In the genomic region with DNA sequence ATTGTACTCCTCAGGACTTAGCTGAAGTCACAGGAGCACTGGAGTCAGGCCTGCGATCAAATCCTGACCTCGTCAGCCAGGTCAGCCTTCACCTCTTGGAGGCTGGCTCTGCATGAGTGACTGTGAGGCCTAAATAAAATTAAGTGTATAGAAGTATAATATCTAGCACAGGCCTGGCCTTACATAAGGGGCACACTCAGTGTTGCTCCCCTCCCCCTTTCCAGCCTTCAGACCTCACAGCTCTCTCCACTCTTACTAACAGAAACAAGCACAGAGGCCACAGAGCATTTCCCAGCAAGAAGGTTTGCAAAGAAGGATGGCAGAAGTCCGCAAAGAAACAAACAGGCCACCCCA, we compare ENCODE assay signal across 1 cellular context.
TF ChIP-seq lines count a peak whose summit lies in the region.

No MANE protein-coding gene starts in this region.

TF ChIP-seq in WTC11, 78 proteins besides CTCF, POLR2A, EP300 and RAD21 (continued from another document):
- TF ChIP-seq, protein P1, sequence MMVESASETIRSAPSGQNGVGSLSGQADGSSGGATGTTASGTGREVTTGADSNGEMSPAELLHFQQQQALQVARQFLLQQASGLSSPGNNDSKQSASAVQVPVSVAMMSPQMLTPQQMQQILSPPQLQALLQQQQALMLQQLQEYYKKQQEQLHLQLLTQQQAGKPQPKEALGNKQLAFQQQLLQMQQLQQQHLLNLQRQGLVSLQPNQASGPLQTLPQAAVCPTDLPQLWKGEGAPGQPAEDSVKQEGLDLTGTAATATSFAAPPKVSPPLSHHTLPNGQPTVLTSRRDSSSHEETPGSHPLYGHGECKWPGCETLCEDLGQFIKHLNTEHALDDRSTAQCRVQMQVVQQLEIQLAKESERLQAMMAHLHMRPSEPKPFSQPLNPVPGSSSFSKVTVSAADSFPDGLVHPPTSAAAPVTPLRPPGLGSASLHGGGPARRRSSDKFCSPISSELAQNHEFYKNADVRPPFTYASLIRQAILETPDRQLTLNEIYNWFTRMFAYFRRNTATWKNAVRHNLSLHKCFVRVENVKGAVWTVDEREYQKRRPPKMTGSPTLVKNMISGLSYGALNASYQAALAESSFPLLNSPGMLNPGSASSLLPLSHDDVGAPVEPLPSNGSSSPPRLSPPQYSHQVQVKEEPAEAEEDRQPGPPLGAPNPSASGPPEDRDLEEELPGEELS (CRISPR knock-in tag; IDR thresholded peaks at IDR 0.05), result no peak
- no peak for TF ChIP-seq GRHL2 (CRISPR knock-in tag; IDR thresholded peaks at IDR 0.05; ENCODE audit: insufficient replicate concordance, severe bottlenecking)
